1 cellular context compared by ENCODE assay signal in the genomic region with DNA sequence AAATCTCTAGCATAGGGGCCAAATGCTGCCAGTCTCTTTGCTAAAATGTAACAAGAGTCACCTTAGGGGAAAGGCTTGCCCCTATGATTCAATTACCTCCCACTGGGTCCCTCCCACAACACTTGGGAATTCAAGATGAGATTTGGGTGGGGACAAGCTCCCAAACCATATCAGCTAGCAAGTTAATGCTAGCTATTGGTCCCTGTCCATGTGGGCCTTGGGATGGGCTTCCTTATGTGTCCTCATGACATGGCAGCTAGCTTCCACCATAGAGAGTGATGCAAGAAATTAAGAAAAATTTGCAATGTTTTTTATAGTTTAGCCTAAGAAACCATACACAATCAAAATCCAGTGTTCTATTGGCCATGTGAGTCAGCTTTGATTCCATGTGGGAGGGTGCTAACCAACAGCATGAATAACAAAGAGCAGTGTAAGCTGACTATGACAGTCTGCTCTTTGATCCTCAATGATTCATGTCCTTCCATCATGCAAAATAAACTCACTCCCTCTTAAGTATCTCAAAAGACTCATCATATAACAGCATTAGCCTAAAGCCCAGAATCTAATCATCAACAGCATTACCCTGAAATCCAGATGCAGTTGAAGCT.
TF ChIP-seq lines count a peak whose summit lies in the region.

No MANE protein-coding gene starts in this region.

TF ChIP-seq in WTC11, 78 proteins besides CTCF, POLR2A, EP300 and RAD21 (continued from another document):
- TF ChIP-seq NFATC4 (CRISPR knock-in tag; IDR thresholded peaks at IDR 0.05) (no peak), NFE2L1 (CRISPR knock-in tag; IDR thresholded peaks at IDR 0.05) (no peak), E2F5 (CRISPR knock-in tag; IDR thresholded peaks at IDR 0.05) (no peak)
TF ChIP-seq in WTC11: peak in this region for 0.
